ENCODE assay signal across 10 cellular contexts in the genomic region with DNA sequence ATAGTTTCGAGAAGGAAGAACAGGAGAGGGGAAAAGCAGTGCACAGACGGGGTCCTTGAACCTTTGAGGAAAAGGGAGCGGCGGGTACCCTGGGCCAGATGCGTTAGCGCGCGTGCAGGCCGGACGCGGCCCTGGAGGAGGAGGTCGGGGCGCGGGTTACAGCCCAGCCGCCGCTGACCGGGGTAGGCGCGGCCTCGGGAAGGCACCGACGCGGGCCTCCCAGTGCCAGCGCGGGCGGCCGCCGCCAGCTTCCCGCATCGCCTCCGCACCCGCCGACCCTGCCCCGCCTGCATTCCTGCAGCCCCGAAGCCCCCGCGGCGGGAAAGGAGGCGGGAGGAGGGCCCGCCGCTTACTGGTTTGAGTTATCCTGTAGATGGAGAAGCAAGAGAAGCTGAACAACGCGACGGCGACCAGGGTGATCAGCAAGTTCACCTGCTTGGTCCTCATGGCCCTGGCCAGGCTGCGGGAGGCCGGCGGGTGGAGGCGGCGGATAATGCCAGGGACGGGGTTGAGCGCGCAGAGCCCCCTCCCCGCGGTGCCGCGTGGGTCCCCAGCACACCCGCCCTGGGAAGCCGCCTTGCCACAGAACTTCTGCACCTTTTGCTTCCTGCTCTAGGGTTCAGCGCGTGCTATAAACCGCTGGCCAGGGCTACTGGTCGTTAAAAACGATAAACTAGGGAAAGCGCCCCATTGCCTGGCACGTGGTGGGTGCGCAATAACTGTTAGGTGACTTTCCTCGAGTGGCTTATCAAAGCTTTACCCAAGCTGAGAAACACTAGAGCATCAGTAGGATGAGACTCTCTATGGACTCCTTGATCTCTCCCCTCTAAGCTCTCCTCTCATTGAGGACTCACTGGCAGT. TPM values are rescaled to one million over a fixed set of nuclear protein-coding genes. Genes with fewer than 3 reads are reported as not detected.
DNase-seq lines count a peak whose midpoint lies in the region; ATAC-seq and TF ChIP-seq lines count a peak whose summit lies in the region.
"Had no signal": no experiment of that assay in that cellular context is flagged by ENCODE, and none has a peak within 500 bp of the region (broad histone marks: within the 10 kb centered on the region; RNA-seq: fewer than 3 reads in every experiment).

MGAT4D (minus strand) TSS at position 518 of the 861 bp plus-strand sequence; CDS start at position 447, 71 bp downstream.

- peak within 1 kb of the TSS; percentile 30 to 55 for H3K4me3 ChIP-seq in ascending aorta
- H3K4me3 ChIP-seq in iPS-20b (ENCODE audit: low read length), result peak within 1 kb of the TSS; percentile 72
- H3K4me3 ChIP-seq in skeletal muscle cell (ENCODE audit: low read depth, low read length), result peak within 1 kb of the TSS; percentile 5

- H3K9me3 ChIP-seq in ascending aorta (no peaks in the 10 kb centered on the region), iPS-20b (ENCODE audit: insufficient read depth, low read depth, low read length) (no peaks in the 10 kb centered on the region)

- H3K27ac ChIP-seq in ascending aorta (no peak within 1 kb of the TSS), iPS-20b (ENCODE audit: low read length) (no peak within 1 kb of the TSS)

- no peak for TF ChIP-seq CTCF in ascending aorta (IDR thresholded peaks at IDR 0.05)

- no peaks in the 10 kb centered on the region for H3K4me1 ChIP-seq in ascending aorta
- H3K4me1 ChIP-seq in iPS-20b (ENCODE audit: insufficient read depth, low read length), result no peaks in the 10 kb centered on the region

- H3K9ac ChIP-seq in iPS-20b (ENCODE audit: low read depth, low read length), result peak within 1 kb of the TSS; percentile 53; the same call in 1 of the 2 replicates

- intact Hi-C loops in ascending aorta (cut with DNase I), result no loop called here

- H3K36me3 ChIP-seq in ascending aorta (no peaks in the 10 kb centered on the region), iPS-20b (ENCODE audit: insufficient read depth, low read depth, low read length) (no peaks in the 10 kb centered on the region)

- DNase-seq in HuH-7.5 (ENCODE audit: low spot score) (peak; percentile 40), ascending aorta (ENCODE audit: low spot score in 2 of 2) (no peak), skeletal muscle cell (ENCODE audit: low read depth) (no peak), NK-92 (lab: John Stamatoyannopoulos, UW; ENCODE audit: unreplicated experiment) (no peak)
- DNase-seq: NCI-H748 treated with DMSO at 0.1 percent for 48 hours had no signal

- ATAC-seq in GM18498 (IDR thresholded peaks at IDR 0.05; ENCODE audit: unreplicated experiment) (no peak), GM21423 (IDR thresholded peaks at IDR 0.05; ENCODE audit: unreplicated experiment) (no peak)

- no peaks in the 10 kb centered on the region for H3K27me3 ChIP-seq in ascending aorta
- H3K27me3 ChIP-seq in iPS-20b (ENCODE audit: insufficient read depth, low read length), result peaks cover 65% of the 10 kb centered on the region

RNA-seq across cellular contexts. Expression of gene MGAT4D, which starts in this region (rescaled TPM):
- total RNA-seq in ascending aorta, result not detected
- total RNA-seq: activated CD8-positive, alpha-beta memory T cell treated with anti-CD3 and anti-CD28 coated beads for 36 hours; skeletal muscle tissue had no signal

Comparison
In these comparisons a context has a peak if more than half of its experiments do, and no peak if none do; other contexts are left out.
1. H3K4me3 ChIP-seq: peak in every context shown above with its lines; median percentile 72 in iPS-20b; 42 in ascending aorta; 5 in skeletal muscle cell.